Comparison of ENCODE assay signal across 21 cellular contexts in genomic region chr5:907366-907765, GRCh38.
"Had no signal": no experiment of that assay in that cellular context is flagged by ENCODE, and none has a peak within 500 bp of the region (broad histone marks: within the 10 kb centered on the region; RNA-seq: fewer than 3 reads in every experiment).

No MANE protein-coding gene starts in this region.

- H3K4me1 ChIP-seq: parathyroid adenoma, right lobe of liver, tibial artery had no signal

- H3K27ac ChIP-seq: coronary artery, esophagus muscularis mucosa, gastroesophageal sphincter, heart left ventricle, hepatocyte, parathyroid adenoma, right lobe of liver, stomach, tibial artery, upper lobe of left lung had no signal

- H3K4me2 ChIP-seq: hepatocyte had no signal

- H3K4me3 ChIP-seq: coronary artery, esophagus muscularis mucosa, gastroesophageal sphincter, heart left ventricle, hepatocyte, lung, mucosa of descending colon, right lobe of liver, stomach, tibial artery, upper lobe of left lung had no signal

- H3K27me3 ChIP-seq: esophagus muscularis mucosa, foreskin keratinocyte, gastroesophageal sphincter, heart left ventricle, hepatocyte, right lobe of liver, stomach, tibial artery, upper lobe of left lung had no signal

- H3K9me3 ChIP-seq: esophagus muscularis mucosa, gastroesophageal sphincter, heart left ventricle, mucosa of descending colon, right lobe of liver, stomach, tibial artery, upper lobe of left lung had no signal

- H2AFZ ChIP-seq: hepatocyte, parathyroid adenoma had no signal

- DNase-seq: dermis blood vessel endothelial cell; effector memory CD4-positive, alpha-beta T cell; foreskin keratinocyte; heart left ventricle; kidney; mucosa of descending colon; naive B cell; right lobe of liver; small intestine; stimulated activated CD4-positive, alpha-beta T cell treated with anti-CD3 and anti-CD28 coated beads, Interleukin-2, amount 100 ng/mL, for 24 hours; stimulated activated CD4-positive, alpha-beta T cell treated with anti-CD3 and anti-CD28 coated beads, Interleukin-4, amount 100 ng/mL, for 24 hours; stimulated activated naive CD4-positive, alpha-beta T cell treated with Interleukin-2 at 50 U/mL for 16 hours; stomach; tibial artery had no signal

- H3K9ac ChIP-seq: parathyroid adenoma had no signal

- H3K36me3 ChIP-seq: gastroesophageal sphincter, right lobe of liver, tibial artery, upper lobe of left lung had no signal

- H3K79me2 ChIP-seq: hepatocyte, parathyroid adenoma had no signal
